Comparison of ENCODE assay signal across 8 cellular contexts in the genomic region with DNA sequence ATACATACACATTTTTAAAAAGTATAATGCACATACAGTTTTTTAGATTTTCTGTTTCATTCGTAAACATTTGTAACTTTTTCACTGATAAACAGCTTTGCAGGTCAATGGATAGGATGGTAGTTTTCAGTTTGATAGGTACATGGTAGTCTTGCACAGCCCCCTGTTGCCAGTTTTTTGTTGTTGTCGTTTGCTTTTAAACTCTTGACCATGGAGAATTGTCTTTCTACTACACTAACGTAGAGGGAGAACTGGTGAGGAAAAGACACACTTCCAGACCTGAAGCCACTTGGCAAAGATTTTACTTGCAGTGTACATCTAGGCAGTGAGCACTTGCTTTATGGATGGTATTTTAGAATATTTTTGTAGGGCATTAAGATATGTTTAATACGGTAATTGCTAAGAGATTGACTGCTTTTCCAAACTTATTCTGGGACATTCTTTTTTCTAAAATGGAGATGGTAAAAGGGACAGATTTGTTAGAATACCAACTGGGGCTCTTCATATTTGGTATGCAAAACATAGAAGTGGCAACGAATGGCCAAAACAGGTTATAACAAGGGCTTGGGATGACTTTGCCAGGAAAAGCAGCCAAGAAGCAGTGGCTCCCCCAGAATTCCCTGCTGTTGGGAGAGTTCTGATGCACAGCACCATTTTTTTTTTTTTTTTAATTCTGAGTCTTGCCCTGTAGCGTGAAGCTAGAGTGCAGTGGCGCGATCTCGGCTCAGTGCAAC. TPM values are rescaled to one million over a fixed set of nuclear protein-coding genes. Genes with fewer than 3 reads are reported as not detected.
DNase-seq lines count a peak whose midpoint lies in the region; ATAC-seq and TF ChIP-seq lines count a peak whose summit lies in the region.

No MANE protein-coding gene starts in this region.

- DNase-seq in Caco-2: no peak
- peak; percentile 3 for DNase-seq in NCI-H2227 treated with DMSO at 0.1 percent for 48 hours (lab: John Stamatoyannopoulos, UW)
- no peak for DNase-seq in coronary artery (ENCODE audit: low spot score)
- no peak for DNase-seq in naive thymus-derived CD8-positive, alpha-beta T cell
- DNase-seq in AG08395 (ENCODE audit: low spot score): no peak
- DNase-seq in T-helper 9 cell: no peak
- DNase-seq in activated CD4-positive, CD25-positive, alpha-beta regulatory T cell (lab: John Stamatoyannopoulos, UW): no peak

- H3K4me3 ChIP-seq in Caco-2 (ENCODE audit: low read depth, low read length): peak overlapping the region; percentile 97
- peak overlapping the region; percentile 92 for H3K4me3 ChIP-seq in coronary artery

- no peaks in the 10 kb centered on the region for H3K9me3 Mint-ChIP-seq in Caco-2 (ENCODE audit: unreplicated experiment)
- H3K9me3 Mint-ChIP-seq in naive thymus-derived CD8-positive, alpha-beta T cell: no peaks in the 10 kb centered on the region

- H3K27ac ChIP-seq in coronary artery: peak overlapping the region; percentile 98 to 99

- TSS peak; percentile 52 for BruUV-seq in Caco-2 (replicated peaks; lab: Mats Ljungman, UMichigan)

- H3K27ac Mint-ChIP-seq in Caco-2 (ENCODE audit: unreplicated experiment): peak overlapping the region; percentile 79
- peak overlapping the region; percentile 22 to 92 (median 90) for H3K27ac Mint-ChIP-seq in naive thymus-derived CD8-positive, alpha-beta T cell

- CTCF ChIA-PET in Caco-2 (lab: Charles Lee): interaction anchor here (0.7 kb wide), 1 partner anchor 47 kb away, joined by 5 read pairs; no protein-coding TSS in a partner anchor

- peaks cover 32% of the 10 kb centered on the region for H3K4me1 ChIP-seq in Caco-2

- no peaks in the 10 kb centered on the region for H3K27me3 Mint-ChIP-seq in Caco-2 (ENCODE audit: insufficient read depth, unreplicated experiment)
- no peaks in the 10 kb centered on the region for H3K27me3 Mint-ChIP-seq in naive thymus-derived CD8-positive, alpha-beta T cell

- H3K9me3 ChIP-seq in Caco-2: no peaks in the 10 kb centered on the region

- intact Hi-C loops in Caco-2 (cut with micrococcal nuclease; ENCODE audit: unreplicated experiment): loop anchor here (5.0 to 10.0 kb wide), 3 partner anchors 63 to 257 kb away; partner anchors contain the start of gene APMAP

- H3K36me3 ChIP-seq in Caco-2 (ENCODE audit: control insufficient read depth, insufficient read depth, low read length): no peaks in the 10 kb centered on the region

- POLR2A ChIA-PET in Caco-2 (lab: Charles Lee): no interaction called here
- POLR2A ChIA-PET in naive thymus-derived CD8-positive, alpha-beta T cell (lab: Charles Lee): interaction anchor here (1.1 to 5.0 kb wide), 5 partner anchors 8 to 192 kb away, joined by 3 to 61 read pairs (median 19); partner anchors contain the start of genes ACSS1 and ENTPD6

- H3K36me3 Mint-ChIP-seq in Caco-2 (ENCODE audit: insufficient read depth, unreplicated experiment): peaks cover 23% of the 10 kb centered on the region
- peaks cover 0 to 8% (median 0%) of the 10 kb centered on the region in 3 donors for H3K36me3 Mint-ChIP-seq in naive thymus-derived CD8-positive, alpha-beta T cell

- H3K27me3 ChIP-seq in Caco-2 (replicated peaks; ENCODE audit: control insufficient read depth, insufficient read depth, low read length): no peaks in the 10 kb centered on the region

- H3K4me3 Mint-ChIP-seq in Caco-2 (ENCODE audit: unreplicated experiment): peak overlapping the region; percentile 91
- peak overlapping the region; percentile 87 to 100 (median 96) for H3K4me3 Mint-ChIP-seq in naive thymus-derived CD8-positive, alpha-beta T cell

- peaks cover 15% of the 10 kb centered on the region for H3K4me1 Mint-ChIP-seq in Caco-2 (ENCODE audit: low read depth, unreplicated experiment)
- H3K4me1 Mint-ChIP-seq in naive thymus-derived CD8-positive, alpha-beta T cell: peaks cover 28 to 62% (median 48%) of the 10 kb centered on the region in 4 donors

- TF ChIP-seq CTCF in Caco-2 (IDR thresholded peaks at IDR 0.05; ENCODE audit: insufficient read depth in 1 of 2, low read depth in 1 of 2, low read length in 1 of 2, severe bottlenecking in 1 of 2, unreplicated experiment in 1 of 2) (no peak), coronary artery (IDR thresholded peaks at IDR 0.05) (no peak)

- no peak for ATAC-seq in naive thymus-derived CD8-positive, alpha-beta T cell
- ATAC-seq in GM21737 (IDR thresholded peaks at IDR 0.05; ENCODE audit: unreplicated experiment): no peak

RNA-seq across cellular contexts. Expression of gene PYGB, which starts 1.5 kb away (rescaled TPM):
- 67.9 and 78.9 TPM in 2 replicates for total RNA-seq in Caco-2 (2022)
- 10 to 100 TPM; 50.2 to 54.4 TPM for total RNA-seq in naive thymus-derived CD8-positive, alpha-beta T cell
- 100 to 1,000 TPM in 1 of 3 donors, 10 to 100 TPM in 2; 39.9 to 107 (median 71.3) TPM for polyA plus RNA-seq in naive thymus-derived CD8-positive, alpha-beta T cell

RNA-seq across cellular contexts. Expression of gene ENTPD6, which starts 53.9 kb away (rescaled TPM):
- total RNA-seq in Caco-2 (2022): 86.6 and 89.4 TPM in 2 replicates
- 100 to 1,000 TPM; 109 to 110 TPM for total RNA-seq in naive thymus-derived CD8-positive, alpha-beta T cell
- polyA plus RNA-seq in naive thymus-derived CD8-positive, alpha-beta T cell: 10 to 100 TPM; 39.9 to 50.5 (median 44.7) TPM
